In genomic region chr1:115822117-115822516, GRCh38 we compare ENCODE assay signal across 29 cellular contexts. TPM values are rescaled to one million over a fixed set of nuclear protein-coding genes. Genes with fewer than 3 reads are reported as not detected.
"Had no signal": no experiment of that assay in that cellular context is flagged by ENCODE, and none has a peak within 500 bp of the region (broad histone marks: within the 10 kb centered on the region; RNA-seq: fewer than 3 reads in every experiment).

No MANE protein-coding gene starts in this region.

- H3K27me3 ChIP-seq: suprapubic skin, testis, thyroid gland, tibial artery, tibial nerve, upper lobe of left lung, uterus, vagina had no signal

- DNase-seq: stimulated activated CD4-positive, alpha-beta T cell treated with anti-CD3 and anti-CD28 coated beads, Interleukin-2, amount 100 ng/mL, for 48 hours; stimulated activated CD4-positive, alpha-beta T cell treated with anti-CD3 and anti-CD28 coated beads, Interleukin-4, amount 100 ng/mL, for 1 hour; stimulated activated CD4-positive, alpha-beta T cell treated with anti-CD3 and anti-CD28 coated beads, Interleukin-4, amount 100 ng/mL, for 24 hours; stimulated activated CD4-positive, alpha-beta T cell treated with anti-CD3 and anti-CD28 coated beads, Interleukin-4, amount 100 ng/mL, for 4 hours; stimulated activated CD8-positive, alpha-beta memory T cell treated with anti-CD3 and anti-CD28 coated beads, Interleukin-4, amount 100 ng/mL, for 48 hours; stimulated activated naive B cell treated with anti-CD40 and anti-IgM and Interleukin-4, amounts not matched to agents 10 μg/mL and 1 μg/mL and 100 μg/mL, for 72 hours; stimulated activated naive CD4-positive, alpha-beta T cell; stimulated activated naive CD4-positive, alpha-beta T cell treated with Interleukin-2 at 50 U/mL for 16 hours; stimulated activated naive CD8-positive, alpha-beta T cell treated with anti-CD3 and anti-CD28 coated beads, Interleukin-15, amount 100 ng/mL, for 72 hours; stimulated activated naive CD8-positive, alpha-beta T cell treated with anti-CD3 and anti-CD28 coated beads, Interleukin-15, Interleukin-2, amounts not matched to agents 100 U/mL and 50 U/mL, for 24 hours; stomach; substantia nigra; testis; thyroid gland; tibial artery; transverse colon; trophoblast cell; upper lobe of left lung; upper lobe of right lung; uterus had no signal

- H3K9me3 ChIP-seq: stomach, suprapubic skin, testis, thoracic aorta, thyroid gland, tibial artery, transverse colon, upper lobe of left lung, upper lobe of right lung, uterus, vagina had no signal

- H3K36me3 ChIP-seq: stomach, suprapubic skin, thoracic aorta, thyroid gland, tibial artery, tibial nerve, transverse colon, upper lobe of left lung, upper lobe of right lung, uterus, vagina had no signal

- H3K4me3 ChIP-seq: stomach, suprapubic skin, testis, thoracic aorta, thyroid gland, tibial artery, tibial nerve, transverse colon, upper lobe of left lung, upper lobe of right lung, uterus, vagina had no signal

- H3K4me1 ChIP-seq: suprapubic skin, testis, thyroid gland, tibial artery, tibial nerve, transverse colon, upper lobe of left lung, upper lobe of right lung, uterus, vagina had no signal

- ATAC-seq: stimulated activated effector memory CD8-positive, alpha-beta T cell treated with anti-CD3 and anti-CD28 coated beads, Interleukin-12 subunit alpha, Interleukin-12 subunit beta, amount 100 ng/mL, for 72 hours; stimulated activated memory B cell treated with anti-CD40 and anti-IgM and Interleukin-4, amounts not matched to agents 10 μg/mL and 1 μg/mL and 100 μg/mL, for 72 hours; stimulated activated naive B cell treated with anti-CD40 and anti-IgM and Interleukin-4, amounts not matched to agents 10 μg/mL and 1 μg/mL and 100 μg/mL, for 72 hours; stimulated activated naive CD8-positive, alpha-beta T cell treated with anti-CD3 and anti-CD28 coated beads, Interleukin-15, amount 100 ng/mL, for 72 hours; stimulated activated naive CD8-positive, alpha-beta T cell treated with anti-CD3 and anti-CD28 coated beads, Interleukin-15, Interleukin-2, amounts not matched to agents 100 U/mL and 50 U/mL, for 24 hours; upper lobe of right lung had no signal

- H3K27ac ChIP-seq: stomach, suprapubic skin, testis, thoracic aorta, thyroid gland, tibial artery, tibial nerve, transverse colon, upper lobe of left lung, upper lobe of right lung, uterus, vagina had no signal

- FAIRE-seq: urothelium cell line had no signal

RNA-seq across cellular contexts. Expression of gene NHLH2, which starts 18.8 kb away (rescaled TPM):
- total RNA-seq: stomach, subcutaneous adipose tissue, thoracic aorta, thyroid gland, transverse colon, urinary bladder, uterus had no signal
- polyA plus RNA-seq: urinary bladder had no signal
